In the genomic region with DNA sequence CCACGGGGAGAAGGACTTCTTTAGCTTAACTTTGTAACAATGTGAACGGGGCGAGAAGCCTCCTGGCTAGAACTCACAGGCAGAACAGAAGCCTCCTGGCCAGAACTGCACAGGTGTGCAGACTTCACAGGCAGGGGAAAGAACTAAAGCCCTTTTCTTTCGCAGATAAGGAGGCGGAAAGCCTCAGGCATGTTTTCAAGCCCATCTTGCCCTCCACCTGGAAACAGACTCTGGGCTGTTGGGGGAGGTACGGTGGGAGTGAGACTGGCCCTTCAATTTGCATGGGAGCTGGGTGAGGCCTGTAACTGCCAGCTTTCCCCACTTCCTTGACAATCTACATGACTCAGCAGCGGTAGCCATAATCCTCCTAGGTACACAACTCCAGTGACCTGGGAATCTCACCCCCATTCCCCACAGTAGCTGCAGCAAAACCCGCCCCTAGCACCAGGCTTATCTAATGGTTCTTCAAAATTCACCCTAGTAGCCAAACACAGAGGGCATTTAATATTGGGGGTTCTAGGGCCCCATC, we compare ENCODE assay signal across 23 cellular contexts. TPM values are rescaled to one million over a fixed set of nuclear protein-coding genes. Genes with fewer than 3 reads are reported as not detected.
A peak's percentile ranks its signal among the peaks of the same experiment; 100 is the strongest.
DNase-seq lines count a peak whose midpoint lies in the region; ATAC-seq and TF ChIP-seq lines count a peak whose summit lies in the region.
"Had no signal": no experiment of that assay in that cellular context is flagged by ENCODE, and none has a peak within 500 bp of the region (broad histone marks: within the 10 kb centered on the region; RNA-seq: fewer than 3 reads in every experiment).

No MANE protein-coding gene starts in this region.

- H3K27ac ChIP-seq in endodermal cell (ENCODE audit: low read depth, low read length), result no peak overlapping the region
- H3K27ac ChIP-seq: BLaER1, GM23248, Peyer's patch, SJCRH30 had no signal

- ATAC-seq in GM19395 (IDR thresholded peaks at IDR 0.05; ENCODE audit: unreplicated experiment) (no peak), HG02678 (IDR thresholded peaks at IDR 0.05; ENCODE audit: unreplicated experiment) (no peak)

- TF ChIP-seq CTCF in endodermal cell (conservative IDR thresholded peaks at IDR 0.05), result no peak

- no peaks in the 10 kb centered on the region for H3K9me3 ChIP-seq in endodermal cell (ENCODE audit: control insufficient read depth, low read length)
- H3K9me3 ChIP-seq: Peyer's patch, SJCRH30 had no signal

- 95 to 100% methylated on average over 1 to 8 of the region's 8 CpGs for WGBS in endodermal cell (ENCODE audit: insufficient coverage in 1 of 2, insufficient read length in 1 of 2), 2 experiments

- H3K36me3 ChIP-seq in endodermal cell (ENCODE audit: control insufficient read depth, insufficient read depth, low read length), result no peaks in the 10 kb centered on the region
- H3K36me3 ChIP-seq: BLaER1, Peyer's patch, SJCRH30 had no signal

- peaks cover 37% of the 10 kb centered on the region for H3K9me3 Mint-ChIP-seq in endodermal cell

- peak; percentile 78 for DNase-seq in ELF-1 (ENCODE audit: low read depth, low spot score)
- peak; percentile 59 to 65 for DNase-seq in NCI-H526 (lab: John Stamatoyannopoulos, UW)
- DNase-seq in endodermal cell, result peak; percentile 50
- DNase-seq in kidney tubule cell (ENCODE audit: low spot score), result peak; percentile 13
- DNase-seq in DMS79 (lab: John Stamatoyannopoulos, UW), result no peak
- no peak for DNase-seq in A172 (ENCODE audit: low spot score)
- DNase-seq: ACHN; Caco-2; CD4-positive, alpha-beta memory T cell; EL; GM23248; HCEC 1CT; NCI-H1092; NCI-H1436; NCI-H187 treated with DMSO at 0.1 percent for 48 hours; NCI-H2107; NCI-H446 treated with DMSO at 0.1 percent for 48 hours; Peyer's patch; SJCRH30; T-helper 1 cell had no signal

- H3K9ac ChIP-seq in endodermal cell (ENCODE audit: extremely low read depth, low read length, poor library complexity, severe bottlenecking), result no peak overlapping the region
- H3K9ac ChIP-seq: BLaER1, GM23248 had no signal

- H3K27ac Mint-ChIP-seq in endodermal cell, result peak overlapping the region; percentile 23

- H3K4me1 ChIP-seq in endodermal cell (ENCODE audit: control insufficient read depth, insufficient read depth, low read length), result no peaks in the 10 kb centered on the region
- H3K4me1 ChIP-seq: BLaER1, Caco-2, Peyer's patch, SJCRH30 had no signal

- no peak overlapping the region for H3K4me3 ChIP-seq in endodermal cell (ENCODE audit: low read length)
- H3K4me3 ChIP-seq: BLaER1, GM23248, Peyer's patch, SJCRH30 had no signal

- no peaks in the 10 kb centered on the region for H3K27me3 Mint-ChIP-seq in endodermal cell (ENCODE audit: insufficient read depth)

- peaks cover 2% of the 10 kb centered on the region for H3K36me3 Mint-ChIP-seq in endodermal cell (ENCODE audit: low read depth)
- H3K36me3 Mint-ChIP-seq: CD4-positive, alpha-beta memory T cell had no signal

- no peaks in the 10 kb centered on the region for H3K4me1 Mint-ChIP-seq in endodermal cell
- H3K4me1 Mint-ChIP-seq: CD4-positive, alpha-beta memory T cell had no signal

- no peaks in the 10 kb centered on the region for H3K27me3 ChIP-seq in endodermal cell (ENCODE audit: control insufficient read depth, insufficient read depth, low read length, poor library complexity, severe bottlenecking)
- H3K27me3 ChIP-seq: BLaER1, Peyer's patch, SJCRH30 had no signal

- no peak overlapping the region for H3K4me3 Mint-ChIP-seq in endodermal cell
- H3K4me3 Mint-ChIP-seq: CD4-positive, alpha-beta memory T cell had no signal

RNA-seq across cellular contexts. Expression of gene ABCA12, which starts 22.9 kb away (rescaled TPM):
- total RNA-seq in endodermal cell, result under 1 TPM in 1 of 2 donors, not detected in 1; 0.07 TPM
- 0.11 TPM for polyA plus RNA-seq in endodermal cell (2013, experiment 1 of 2)
- polyA plus RNA-seq in endodermal cell (2013, experiment 2 of 2), result 0.50 TPM
- total RNA-seq in A172 (2014; rRNA removed; shearing (Covaris generic)), result 0.05 and 0.14 TPM in 2 replicates
- total RNA-seq: Caco-2; CD4-positive, alpha-beta memory T cell; GM23248; Peyer's patch had no signal
- polyA plus RNA-seq: CD4-positive, alpha-beta memory T cell; GM23248 had no signal

Comparison
In these comparisons a context has a peak if more than half of its experiments do, and no peak if none do; other contexts are left out.
1. DNase-seq: peak in ELF-1 (single experiment), NCI-H526 (2 of 2), endodermal cell (single experiment) and kidney tubule cell (single experiment); none in DMS79 (single experiment) and A172 (single experiment).